In the genomic region with DNA sequence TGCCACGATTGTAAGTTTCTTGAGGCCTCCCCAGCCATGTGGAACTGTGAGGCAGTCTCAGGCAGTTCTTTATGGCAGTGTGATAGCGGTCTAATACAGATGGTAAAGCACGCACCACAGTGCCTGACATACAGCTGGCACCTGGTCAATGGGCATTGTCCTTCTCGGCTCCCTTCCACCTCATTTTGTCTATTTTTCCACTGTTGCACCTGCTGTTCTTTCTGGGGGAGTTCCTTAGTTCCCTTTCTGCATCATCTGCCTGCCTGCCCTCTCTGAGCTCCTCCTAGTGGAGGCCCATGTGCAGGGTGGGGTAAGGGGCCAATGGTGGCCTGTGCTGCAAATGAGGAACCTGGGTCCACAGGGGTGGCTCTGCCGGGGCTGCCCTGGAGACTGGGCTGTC, we compare ENCODE assay signal across 13 cellular contexts.
DNase-seq lines count a peak whose midpoint lies in the region; ATAC-seq, FAIRE-seq and TF ChIP-seq lines count a peak whose summit lies in the region.
"Had no signal": no experiment of that assay in that cellular context is flagged by ENCODE, and none has a peak within 500 bp of the region (broad histone marks: within the 10 kb centered on the region; RNA-seq: fewer than 3 reads in every experiment).

No MANE protein-coding gene starts in this region.

- no peaks in the 10 kb centered on the region for H3K36me3 Mint-ChIP-seq in activated CD4-positive, alpha-beta memory T cell treated with anti-CD3 and anti-CD28 coated beads for 36 hours
- H3K36me3 Mint-ChIP-seq: activated naive CD8-positive, alpha-beta T cell treated with anti-CD3 and anti-CD28 coated beads, Interleukin-2, amount 10 ng/mL, durations not matched to agents 7 days and 5 days had no signal

- peak; percentile 22 for ATAC-seq in esophagus mucosa
- ATAC-seq: activated CD8-positive, alpha-beta T cell treated with anti-CD3 and anti-CD28 coated beads, Interleukin-2, amount 10 ng/mL, durations not matched to agents 7 days and 5 days had no signal

- H3K36me3 ChIP-seq in H7 (replicated peaks; ENCODE audit: control insufficient read depth, insufficient read depth, low read length), result no peaks in the 10 kb centered on the region

- FAIRE-seq in GM12892 (lab: Jason Lieb, UNC), result no peak

- H3K27ac Mint-ChIP-seq in activated CD4-positive, alpha-beta memory T cell treated with anti-CD3 and anti-CD28 coated beads for 36 hours, result no peak overlapping the region
- H3K27ac Mint-ChIP-seq: activated CD8-positive, alpha-beta T cell treated with anti-CD3 and anti-CD28 coated beads, Interleukin-2, amount 10 ng/mL, durations not matched to agents 7 days and 5 days; activated naive CD8-positive, alpha-beta T cell treated with anti-CD3 and anti-CD28 coated beads, Interleukin-2, amount 10 ng/mL, durations not matched to agents 7 days and 5 days had no signal

- CTCF ChIA-PET in activated CD4-positive, alpha-beta memory T cell treated with anti-CD3 and anti-CD28 coated beads for 36 hours (lab: Charles Lee), result no interaction called here

- intact Hi-C loops in activated CD4-positive, alpha-beta memory T cell treated with anti-CD3 and anti-CD28 coated beads for 36 hours (cut with micrococcal nuclease), result no loop called here

- no peaks in the 10 kb centered on the region for H3K27me3 ChIP-seq in H7 (ENCODE audit: control insufficient read depth, insufficient read depth, low read length)
- H3K27me3 ChIP-seq: hepatocyte had no signal

- no peak overlapping the region for H3K4me3 Mint-ChIP-seq in activated CD4-positive, alpha-beta memory T cell treated with anti-CD3 and anti-CD28 coated beads for 36 hours
- H3K4me3 Mint-ChIP-seq: activated CD8-positive, alpha-beta T cell treated with anti-CD3 and anti-CD28 coated beads, Interleukin-2, amount 10 ng/mL, durations not matched to agents 7 days and 5 days; activated naive CD8-positive, alpha-beta T cell treated with anti-CD3 and anti-CD28 coated beads, Interleukin-2, amount 10 ng/mL, durations not matched to agents 7 days and 5 days had no signal

- DNase-seq in GM12892 (ENCODE audit: insufficient read length) (peak; percentile 32), H7 (peak; percentile 38), NAMALWA (ENCODE audit: low spot score) (peak; percentile 67), midbrain (lab: John Stamatoyannopoulos, UW) (no peak), AG08395 (ENCODE audit: low spot score) (no peak)
- DNase-seq in stimulated activated CD4-positive, alpha-beta T cell treated with anti-CD3 and anti-CD28 coated beads, Interleukin-2, amount 100 ng/mL, for 24 hours, result no peak
- DNase-seq in activated CD4-positive, alpha-beta memory T cell treated with anti-CD3 and anti-CD28 coated beads for 36 hours, result no peak
- DNase-seq: activated CD8-positive, alpha-beta T cell treated with anti-CD3 and anti-CD28 coated beads, Interleukin-2, amount 10 ng/mL, durations not matched to agents 7 days and 5 days; activated naive CD8-positive, alpha-beta T cell treated with anti-CD3 and anti-CD28 coated beads, Interleukin-2, amount 10 ng/mL, durations not matched to agents 7 days and 5 days; effector memory CD4-positive, alpha-beta T cell had no signal

- POLR2A ChIA-PET in activated CD4-positive, alpha-beta memory T cell treated with anti-CD3 and anti-CD28 coated beads for 36 hours (lab: Charles Lee), result no interaction called here

- no peak for TF ChIP-seq POLR2A in GM12892 (IDR thresholded peaks at IDR 0.05; ENCODE audit: low read depth, low read length)

- H3K4me3 ChIP-seq in H7 (ENCODE audit: insufficient read depth, low read depth, low read length), result no peak overlapping the region
- H3K4me3 ChIP-seq: hepatocyte, SK-N-MC had no signal

- no peaks in the 10 kb centered on the region for H3K9me3 Mint-ChIP-seq in activated CD4-positive, alpha-beta memory T cell treated with anti-CD3 and anti-CD28 coated beads for 36 hours

- no peaks in the 10 kb centered on the region for H3K27me3 Mint-ChIP-seq in activated CD4-positive, alpha-beta memory T cell treated with anti-CD3 and anti-CD28 coated beads for 36 hours
- H3K27me3 Mint-ChIP-seq: activated naive CD8-positive, alpha-beta T cell treated with anti-CD3 and anti-CD28 coated beads, Interleukin-2, amount 10 ng/mL, durations not matched to agents 7 days and 5 days had no signal

- no peaks in the 10 kb centered on the region for H3K4me1 Mint-ChIP-seq in activated CD4-positive, alpha-beta memory T cell treated with anti-CD3 and anti-CD28 coated beads for 36 hours (ENCODE audit: low read depth)
- H3K4me1 Mint-ChIP-seq: activated naive CD8-positive, alpha-beta T cell treated with anti-CD3 and anti-CD28 coated beads, Interleukin-2, amount 10 ng/mL, durations not matched to agents 7 days and 5 days had no signal

Comparison
In these comparisons a context has a peak if more than half of its experiments do, and no peak if none do; other contexts are left out.
1. DNase-seq: peak in GM12892 (single experiment), H7 (single experiment) and NAMALWA (single experiment); none in midbrain (single experiment), stimulated activated CD4-positive, alpha-beta T cell treated with anti-CD3 and anti-CD28 coated beads, Interleukin-2, amount 100 ng/mL, for 24 hours (0 of 2), AG08395 (single experiment) and activated CD4-positive, alpha-beta memory T cell treated with anti-CD3 and anti-CD28 coated beads for 36 hours (single experiment).